ENCODE assay signal across 1 cellular context in the genomic region with DNA sequence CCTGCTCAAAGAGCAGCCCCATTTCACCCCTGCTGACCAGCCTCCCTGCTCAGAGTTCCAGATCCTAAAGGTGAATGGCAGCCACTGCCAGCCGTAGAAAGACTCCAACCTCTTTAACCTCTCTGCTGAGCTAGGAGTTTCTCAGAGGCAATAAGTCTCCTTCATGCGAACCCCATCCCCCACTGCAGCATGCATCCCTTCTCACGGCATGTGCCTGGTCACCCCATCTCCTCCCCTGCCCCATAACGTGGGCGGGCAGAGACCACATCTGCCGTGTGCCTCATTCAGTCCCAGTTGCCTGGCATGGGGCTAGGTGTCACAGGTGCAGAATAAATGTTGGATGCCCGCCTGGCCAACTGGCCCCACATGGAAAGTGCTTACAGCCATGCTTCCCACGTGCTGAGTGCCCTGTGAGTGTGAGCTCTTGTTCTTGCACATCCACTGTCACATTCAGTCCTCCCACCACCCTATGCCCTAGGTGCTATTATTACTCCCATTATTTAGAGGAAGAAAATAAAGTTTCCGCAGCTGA.
TF ChIP-seq lines count a peak whose summit lies in the region.

No MANE protein-coding gene starts in this region.

TF ChIP-seq in HepG2, 621 proteins besides CTCF, POLR2A, EP300 and RAD21:
- TF ChIP-seq, protein P1, sequence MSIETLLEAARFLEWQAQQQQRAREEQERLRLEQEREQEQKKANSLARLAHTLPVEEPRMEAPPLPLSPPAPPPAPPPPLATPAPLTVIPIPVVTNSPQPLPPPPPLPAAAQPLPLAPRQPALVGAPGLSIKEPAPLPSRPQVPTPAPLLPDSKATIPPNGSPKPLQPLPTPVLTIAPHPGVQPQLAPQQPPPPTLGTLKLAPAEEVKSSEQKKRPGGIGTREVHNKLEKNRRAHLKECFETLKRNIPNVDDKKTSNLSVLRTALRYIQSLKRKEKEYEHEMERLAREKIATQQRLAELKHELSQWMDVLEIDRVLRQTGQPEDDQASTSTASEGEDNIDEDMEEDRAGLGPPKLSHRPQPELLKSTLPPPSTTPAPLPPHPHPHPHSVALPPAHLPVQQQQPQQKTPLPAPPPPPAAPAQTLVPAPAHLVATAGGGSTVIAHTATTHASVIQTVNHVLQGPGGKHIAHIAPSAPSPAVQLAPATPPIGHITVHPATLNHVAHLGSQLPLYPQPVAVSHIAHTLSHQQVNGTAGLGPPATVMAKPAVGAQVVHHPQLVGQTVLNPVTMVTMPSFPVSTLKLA (IDR thresholded peaks at IDR 0.05): peak; percentile 50; the same call in 1 of the 2 replicates
- TF ChIP-seq, protein P2, sequence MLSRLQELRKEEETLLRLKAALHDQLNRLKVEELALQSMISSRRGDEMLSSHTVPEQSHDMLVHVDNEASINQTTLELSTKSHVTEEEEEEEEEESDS (CRISPR knock-in tag; IDR thresholded peaks at IDR 0.05; ENCODE audit: borderline replicate concordance): no peak
